Comparison of ENCODE assay signal across 35 cellular contexts in the genomic region with DNA sequence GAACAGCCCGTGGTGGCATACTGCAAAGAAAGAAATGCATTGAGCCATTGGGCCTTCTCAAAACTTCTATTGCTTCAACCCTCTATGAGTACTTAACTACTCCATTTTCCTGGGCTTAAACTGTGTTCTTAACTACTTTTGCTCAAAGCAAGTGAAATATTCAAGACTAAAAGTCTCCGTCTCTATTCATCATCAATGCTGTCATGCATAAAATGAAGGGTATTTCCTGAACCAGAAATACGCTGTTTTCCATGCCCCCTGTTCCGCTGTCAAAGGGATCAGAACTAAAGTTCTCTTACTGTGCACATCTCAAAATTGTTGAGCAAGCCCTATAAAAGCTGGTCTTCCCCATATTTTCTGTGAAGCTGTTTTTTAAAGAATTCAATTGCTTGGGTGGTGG. TPM values are rescaled to one million over a fixed set of nuclear protein-coding genes. Genes with fewer than 3 reads are reported as not detected.
DNase-seq lines count a peak whose midpoint lies in the region; ATAC-seq, FAIRE-seq and TF ChIP-seq lines count a peak whose summit lies in the region.
"Had no signal": no experiment of that assay in that cellular context is flagged by ENCODE, and none has a peak within 500 bp of the region (broad histone marks: within the 10 kb centered on the region; RNA-seq: fewer than 3 reads in every experiment).

No MANE protein-coding gene starts in this region.

- 90% methylated on average over 3 of the region's 4 CpGs for WGBS in right lobe of liver (ENCODE audit: insufficient coverage, low coverage, low lambda C conversion rate, missing lambda C conversion rate)

- peak overlapping the region; percentile 82 for H3K27ac Mint-ChIP-seq in activated T-helper 2 cell treated with anti-CD3 and anti-CD28 coated beads, Interferon-gamma antibody, Interleukin-2, Interleukin-4, amounts not matched to agents 10 μg/mL and 5 μg/mL and 100 μg/mL, durations not matched to agents 14 hours and 24 hours and 36 hours
- H3K27ac Mint-ChIP-seq: nephron, WTC11 had no signal

- intact Hi-C loops in A673 (cut with micrococcal nuclease; ENCODE audit: unreplicated experiment), result no loop called here
- intact Hi-C loops in activated T-helper 2 cell treated with anti-CD3 and anti-CD28 coated beads, Interferon-gamma antibody, Interleukin-2, Interleukin-4, amounts not matched to agents 10 μg/mL and 5 μg/mL and 100 μg/mL, durations not matched to agents 14 hours and 24 hours and 36 hours (cut with micrococcal nuclease), result no loop called here
- intact Hi-C loops in right lobe of liver (cut with DNase I), result no loop called here

- peaks cover 89% of the 10 kb centered on the region for H3K4me1 Mint-ChIP-seq in activated T-helper 2 cell treated with anti-CD3 and anti-CD28 coated beads, Interferon-gamma antibody, Interleukin-2, Interleukin-4, amounts not matched to agents 10 μg/mL and 5 μg/mL and 100 μg/mL, durations not matched to agents 14 hours and 24 hours and 36 hours (ENCODE audit: low read depth)

- peak overlapping the region; percentile 70 for H3K9ac ChIP-seq in BLaER1

- FAIRE-seq in GM19239 (lab: Jason Lieb, UNC), result no peak
- FAIRE-seq: bronchial epithelial cell, GM18507 had no signal

- ATAC-seq in right lobe of liver, result no peak
- ATAC-seq: effector memory CD8-positive, alpha-beta T cell; gastrocnemius medialis; left ventricle myocardium superior; Right ventricle myocardium inferior; WTC11 had no signal

- H3K36me3 ChIP-seq in A673 (ENCODE audit: insufficient read depth, low read length, poor library complexity, severe bottlenecking), result no peaks in the 10 kb centered on the region
- H3K36me3 ChIP-seq in BLaER1, result peaks cover 40% of the 10 kb centered on the region
- peaks cover 0 to 12% (median 0%) of the 10 kb centered on the region in 4 donors for H3K36me3 ChIP-seq in right lobe of liver
- peaks cover 9% of the 10 kb centered on the region for H3K36me3 ChIP-seq in right atrium auricular region
- H3K36me3 ChIP-seq: colonic mucosa had no signal

- DNase-seq in A673 (ENCODE audit: low spot score) (peak; percentile 71), right lobe of liver (no peak), NCI-H345 (lab: John Stamatoyannopoulos, UW) (no peak), NCI-H1105 treated with DMSO at 0.1 percent for 48 hours (lab: John Stamatoyannopoulos, UW) (no peak), right atrium auricular region (ENCODE audit: low spot score) (no peak), GM19239 (ENCODE audit: insufficient read length, low spot score) (no peak)
- DNase-seq in activated T-helper 2 cell treated with anti-CD3 and anti-CD28 coated beads, Interferon-gamma antibody, Interleukin-2, Interleukin-4, amounts not matched to agents 10 μg/mL and 5 μg/mL and 100 μg/mL, durations not matched to agents 14 hours and 24 hours and 36 hours (ENCODE audit: low spot score), result no peak
- DNase-seq: activated CD8-positive, alpha-beta memory T cell treated with anti-CD3 and anti-CD28 coated beads for 24 hours; activated T-cell treated with anti-CD3 and anti-CD28 coated beads, Interleukin-2, amount 50 U/mL, for 1 hour; colonic mucosa; DMS53; effector memory CD8-positive, alpha-beta T cell; gastrocnemius medialis; GDM1; left ventricle myocardium superior; midbrain; NCI-H1048; NCI-H187 treated with DMSO at 0.1 percent for 48 hours; NCI-H2227 treated with DMSO at 0.1 percent for 48 hours; NCI-H82; OCI-M1; retina; spleen; stimulated activated CD4-positive, alpha-beta T cell treated with anti-CD3 and anti-CD28 coated beads, Interleukin-2, amount 100 ng/mL, for 48 hours; stimulated activated naive CD4-positive, alpha-beta T cell treated with Interleukin-2 at 50 U/mL for 16 hours; T1000; thyroid gland had no signal

- peak overlapping the region; percentile 92 for H3K4me2 ChIP-seq in BLaER1
- H3K4me2 ChIP-seq: hepatocyte had no signal

- peaks cover 90% of the 10 kb centered on the region for H3K4me1 ChIP-seq in A673 (ENCODE audit: insufficient read depth, low read length, poor library complexity, severe bottlenecking)
- H3K4me1 ChIP-seq in BLaER1, result peaks cover 100% of the 10 kb centered on the region
- H3K4me1 ChIP-seq in right lobe of liver, result peaks cover 0 to 95% (median 47%) of the 10 kb centered on the region in 4 donors
- peaks cover 0 to 38% of the 10 kb centered on the region in 2 donors for H3K4me1 ChIP-seq in right atrium auricular region

- TF ChIP-seq CTCF in A673 (conservative IDR thresholded peaks at IDR 0.05; ENCODE audit: low read depth, low read length) (no peak), right lobe of liver (IDR thresholded peaks at IDR 0.05) (no peak), right atrium auricular region (IDR thresholded peaks at IDR 0.05) (no peak)

- H3K4me3 Mint-ChIP-seq in activated T-helper 2 cell treated with anti-CD3 and anti-CD28 coated beads, Interferon-gamma antibody, Interleukin-2, Interleukin-4, amounts not matched to agents 10 μg/mL and 5 μg/mL and 100 μg/mL, durations not matched to agents 14 hours and 24 hours and 36 hours (ENCODE audit: low read depth), result no peak overlapping the region
- H3K4me3 Mint-ChIP-seq: effector memory CD8-positive, alpha-beta T cell; nephron; WTC11 had no signal

- H3K36me3 Mint-ChIP-seq in activated T-helper 2 cell treated with anti-CD3 and anti-CD28 coated beads, Interferon-gamma antibody, Interleukin-2, Interleukin-4, amounts not matched to agents 10 μg/mL and 5 μg/mL and 100 μg/mL, durations not matched to agents 14 hours and 24 hours and 36 hours (ENCODE audit: low read depth), result peaks cover 75% of the 10 kb centered on the region

- H3K27me3 ChIP-seq in A673 (replicated peaks; ENCODE audit: insufficient read depth, low read depth, low read length, poor library complexity) (no peaks in the 10 kb centered on the region), BLaER1 (no peaks in the 10 kb centered on the region), right lobe of liver (no peaks in the 10 kb centered on the region), right atrium auricular region (no peaks in the 10 kb centered on the region)
- H3K27me3 ChIP-seq: colonic mucosa, esophagus muscularis mucosa, gastrocnemius medialis, hepatocyte, spleen, thyroid gland had no signal

- H3K4me3 ChIP-seq in A673 (ENCODE audit: low read depth, low read length, poor library complexity, severe bottlenecking), result no peak overlapping the region
- H3K4me3 ChIP-seq in BLaER1, result peak overlapping the region; percentile 36; the same call in 1 of the 2 replicates
- no peak overlapping the region for H3K4me3 ChIP-seq in right lobe of liver
- H3K4me3 ChIP-seq in right atrium auricular region, result no peak overlapping the region
- H3K4me3 ChIP-seq: colonic mucosa, esophagus muscularis mucosa, gastrocnemius medialis, hepatocyte, spleen, thyroid gland had no signal

- no peak for TF ChIP-seq POLR2A in right lobe of liver (IDR thresholded peaks at IDR 0.05)

- no peaks in the 10 kb centered on the region for H3K9me3 Mint-ChIP-seq in activated T-helper 2 cell treated with anti-CD3 and anti-CD28 coated beads, Interferon-gamma antibody, Interleukin-2, Interleukin-4, amounts not matched to agents 10 μg/mL and 5 μg/mL and 100 μg/mL, durations not matched to agents 14 hours and 24 hours and 36 hours
- H3K9me3 Mint-ChIP-seq: effector memory CD8-positive, alpha-beta T cell; nephron; WTC11 had no signal

- CTCF ChIA-PET in A673 (lab: Charles Lee), result no interaction called here

- H3K27ac ChIP-seq in A673 (ENCODE audit: low read depth, low read length, poor library complexity, severe bottlenecking), result peak overlapping the region; percentile 90
- H3K27ac ChIP-seq in BLaER1, result peak overlapping the region; percentile 73
- H3K27ac ChIP-seq in right lobe of liver, result peak overlapping the region in 2 of 3 donors; percentile 75 to 94
- H3K27ac ChIP-seq in right atrium auricular region, result no peak overlapping the region
- H3K27ac ChIP-seq: colonic mucosa, gastrocnemius medialis, thyroid gland had no signal

- BruUV-seq in A673 (replicated peaks; lab: Mats Ljungman, UMichigan), result no TSS peak

- no peaks in the 10 kb centered on the region for H3K27me3 Mint-ChIP-seq in activated T-helper 2 cell treated with anti-CD3 and anti-CD28 coated beads, Interferon-gamma antibody, Interleukin-2, Interleukin-4, amounts not matched to agents 10 μg/mL and 5 μg/mL and 100 μg/mL, durations not matched to agents 14 hours and 24 hours and 36 hours (ENCODE audit: low read depth)
- H3K27me3 Mint-ChIP-seq: effector memory CD8-positive, alpha-beta T cell had no signal

- POLR2A ChIA-PET in A673 (lab: Charles Lee; ENCODE audit: low non-redundant PET), result no interaction called here

- H3K9me3 ChIP-seq in A673 (ENCODE audit: low read depth, low read length, poor library complexity, severe bottlenecking), result no peaks in the 10 kb centered on the region
- no peaks in the 10 kb centered on the region for H3K9me3 ChIP-seq in BLaER1
- H3K9me3 ChIP-seq in right lobe of liver, result no peaks in the 10 kb centered on the region
- H3K9me3 ChIP-seq in right atrium auricular region, result no peaks in the 10 kb centered on the region
- H3K9me3 ChIP-seq: colonic mucosa, esophagus muscularis mucosa, gastrocnemius medialis, spleen, thyroid gland had no signal

- H4K20me1 ChIP-seq in BLaER1, result peaks cover 82% of the 10 kb centered on the region

RNA-seq across cellular contexts. Expression of a gene that starts 20.3 kb away (rescaled TPM):
- total RNA-seq in A673 (2021) (26.8 and 28.8 TPM in 2 replicates), right lobe of liver (10 to 100 TPM; 20.5 to 53.0 (median 36.5) TPM), right atrium auricular region (10 to 100 TPM; 14.8 to 30.0 TPM)
- 108 and 116 TPM in 2 replicates for total RNA-seq in activated T-helper 2 cell treated with anti-CD3 and anti-CD28 coated beads, Interferon-gamma antibody, Interleukin-2, Interleukin-4, amounts not matched to agents 10 μg/mL and 5 μg/mL and 100 μg/mL, durations not matched to agents 14 hours and 24 hours and 36 hours

RNA-seq across cellular contexts. Expression of a gene that starts 39.0 kb away (rescaled TPM):
- total RNA-seq in A673 (2021) (0.24 and 0.32 TPM in 2 replicates), right lobe of liver (under 1 TPM in 1 of 6 experiments, not detected in 5; 0.49 TPM), right atrium auricular region (not detected)
- total RNA-seq in activated T-helper 2 cell treated with anti-CD3 and anti-CD28 coated beads, Interferon-gamma antibody, Interleukin-2, Interleukin-4, amounts not matched to agents 10 μg/mL and 5 μg/mL and 100 μg/mL, durations not matched to agents 14 hours and 24 hours and 36 hours, result 0.21 and 0.39 TPM in 2 replicates
- total RNA-seq: bronchial epithelial cell, colonic mucosa, esophagus muscularis mucosa, gastrocnemius medialis, hepatocyte, left ventricle myocardium superior, Right ventricle myocardium inferior, spleen had no signal

Comparison
In these comparisons a context has a peak if more than half of its experiments do, and no peak if none do; other contexts are left out.
1. H3K27ac ChIP-seq: peak in A673 (single experiment), BLaER1 (single experiment) and right lobe of liver (2 of 3); none in right atrium auricular region (0 of 2).